In genomic region chr6:139028658-139029469, GRCh38 we compare ENCODE assay signal across 8 cellular contexts. TPM values are rescaled to one million over a fixed set of nuclear protein-coding genes. Genes with fewer than 3 reads are reported as not detected.
DNase-seq lines count a peak whose midpoint lies in the region; ATAC-seq, FAIRE-seq and TF ChIP-seq lines count a peak whose summit lies in the region.

Gene ABRACL (plus strand): TSS chr6:139028745. CDS start chr6:139034161, 5,416 bp downstream.

- WGBS in suprapubic skin, result under 1% methylated on average over 57 of the region's 77 CpGs

- FAIRE-seq in frontal cortex (lab: Jason Lieb, UNC), result no peak

- ATAC-seq in GM21576 (IDR thresholded peaks at IDR 0.05; ENCODE audit: unreplicated experiment), result peak; percentile 58

- peak within 1 kb of the TSS; percentile 79 for H3K27ac ChIP-seq in suprapubic skin

- no peak for TF ChIP-seq CTCF in suprapubic skin (IDR thresholded peaks at IDR 0.05)

- peak in 1 of 2 donors; percentile 40 for TF ChIP-seq POLR2A in suprapubic skin (IDR thresholded peaks at IDR 0.05)

- TF ChIP-seq EP300 in suprapubic skin (IDR thresholded peaks at IDR 0.05), result no peak

- no peaks in the 10 kb centered on the region for H3K27me3 ChIP-seq in suprapubic skin

- peaks cover 24% of the 10 kb centered on the region for H3K4me1 ChIP-seq in suprapubic skin

- H3K36me3 ChIP-seq in suprapubic skin, result no peaks in the 10 kb centered on the region

- peak within 1 kb of the TSS; percentile 92 for H3K4me3 ChIP-seq in Jurkat, Clone E6-1 (ENCODE audit: low read length)
- H3K4me3 ChIP-seq in suprapubic skin, result peak within 1 kb of the TSS; percentile 94

- DNase-seq in DMS53 treated with DMSO at 0.1 percent for 48 hours (lab: John Stamatoyannopoulos, UW; ENCODE audit: unreplicated experiment) (peak; percentile 47), SIG-M5 (lab: John Stamatoyannopoulos, UW) (peak; percentile 65), activated gamma-delta T cell treated with Interleukin-2 at 50 U/mL for 16 hours (peak; percentile 67), frontal cortex (ENCODE audit: low spot score in 2 of 2) (peak; percentile 60 to 65), non-pigmented ciliary epithelial cell (ENCODE audit: low read depth) (peak; percentile 32), suprapubic skin (ENCODE audit: low spot score in 2 of 2) (peak; percentile 71 to 83)
- peak; percentile 89 for DNase-seq in Jurkat, Clone E6-1 (ENCODE audit: low read depth, low spot score)

- no peaks in the 10 kb centered on the region for H3K9me3 ChIP-seq in suprapubic skin

RNA-seq across cellular contexts. Expression of gene ABRACL, which starts in this region (rescaled TPM):
- polyA plus RNA-seq in Jurkat, Clone E6-1 (2012; ENCODE audit: insufficient read depth, insufficient read length), result 203 TPM
- total RNA-seq in frontal cortex (55.4 TPM), suprapubic skin (10 to 100 TPM; 12.0 to 25.0 (median 16.0) TPM)

Comparison
In these comparisons a context has a peak if more than half of its experiments do, and no peak if none do; other contexts are left out.
1. Peak in every context shown above with its lines: DNase-seq, ATAC-seq, H3K4me3 ChIP-seq and H3K27ac ChIP-seq.
2. DNase-seq: peak in every context shown above with its lines; median percentile 89 in Jurkat, Clone E6-1; 77 in suprapubic skin; 67 in activated gamma-delta T cell treated with Interleukin-2 at 50 U/mL for 16 hours; 65 in SIG-M5; 62 in frontal cortex; 47 in DMS53 treated with DMSO at 0.1 percent for 48 hours; 32 in non-pigmented ciliary epithelial cell.